ENCODE assay signal across 21 cellular contexts in the genomic region with DNA sequence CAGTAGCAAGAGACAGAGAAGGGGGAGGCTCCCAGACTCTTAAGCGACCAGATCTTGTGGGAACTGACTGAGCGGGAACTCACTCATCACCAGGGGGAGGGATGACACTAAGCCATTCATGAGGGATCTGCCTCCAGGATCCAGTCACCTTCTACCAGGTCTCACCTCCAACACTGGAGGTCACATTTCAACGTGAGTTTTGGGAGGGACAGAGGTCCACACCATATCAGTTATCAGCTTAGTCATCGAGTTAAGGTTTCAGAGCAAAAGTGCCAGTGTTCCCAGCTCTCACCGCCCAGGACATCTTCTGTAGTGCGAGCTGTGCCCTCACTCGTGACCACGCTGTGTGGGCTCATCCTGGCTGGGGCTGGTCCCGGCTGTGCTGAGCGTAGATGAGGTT.
DNase-seq lines count a peak whose midpoint lies in the region; ATAC-seq, FAIRE-seq and TF ChIP-seq lines count a peak whose summit lies in the region.
"Had no signal": no experiment of that assay in that cellular context is flagged by ENCODE, and none has a peak within 500 bp of the region (broad histone marks: within the 10 kb centered on the region; RNA-seq: fewer than 3 reads in every experiment).

No MANE protein-coding gene starts in this region.

- peaks cover 5% of the 10 kb centered on the region for H3K4me1 Mint-ChIP-seq in activated CD4-positive, alpha-beta T cell treated with anti-CD3 and anti-CD28 coated beads, Interleukin-2, amount 10 ng/mL, durations not matched to agents 7 days and 5 days
- H3K4me1 Mint-ChIP-seq in stimulated activated effector memory CD8-positive, alpha-beta T cell treated with anti-CD3 and anti-CD28 coated beads, Interleukin-12 subunit alpha, Interleukin-12 subunit beta, amount 100 ng/mL, for 72 hours: peaks cover 8% of the 10 kb centered on the region
- H3K4me1 Mint-ChIP-seq: B cell, H9 had no signal

- FAIRE-seq in kidney (lab: Jason Lieb, UNC) (no peak), HTR-8/SVneo (lab: Jason Lieb, UNC) (no peak)
- FAIRE-seq: G401.6 had no signal

- no peak for ATAC-seq in RWPE2 (ENCODE audit: low read depth)
- ATAC-seq in stimulated activated effector memory CD8-positive, alpha-beta T cell treated with anti-CD3 and anti-CD28 coated beads, Interleukin-12 subunit alpha, Interleukin-12 subunit beta, amount 100 ng/mL, for 72 hours: no peak

- peak overlapping the region; percentile 77 for H3K27ac Mint-ChIP-seq in activated CD4-positive, alpha-beta T cell treated with anti-CD3 and anti-CD28 coated beads, Interleukin-2, amount 10 ng/mL, durations not matched to agents 7 days and 5 days
- H3K27ac Mint-ChIP-seq in stimulated activated effector memory CD8-positive, alpha-beta T cell treated with anti-CD3 and anti-CD28 coated beads, Interleukin-12 subunit alpha, Interleukin-12 subunit beta, amount 100 ng/mL, for 72 hours: peak overlapping the region; percentile 46

- H3K36me3 Mint-ChIP-seq in activated CD4-positive, alpha-beta T cell treated with anti-CD3 and anti-CD28 coated beads, Interleukin-2, amount 10 ng/mL, durations not matched to agents 7 days and 5 days (ENCODE audit: low read depth): peaks cover 28% of the 10 kb centered on the region
- H3K36me3 Mint-ChIP-seq in stimulated activated effector memory CD8-positive, alpha-beta T cell treated with anti-CD3 and anti-CD28 coated beads, Interleukin-12 subunit alpha, Interleukin-12 subunit beta, amount 100 ng/mL, for 72 hours: peaks cover 10% of the 10 kb centered on the region

- H3K9ac ChIP-seq in kidney (ENCODE audit: low read length in 2 of 2): no peak overlapping the region

- TF ChIP-seq CTCF in RWPE2 (IDR thresholded peaks at IDR 0.05; ENCODE audit: poor library complexity, severe bottlenecking) (no peak), kidney (IDR thresholded peaks at IDR 0.05; ENCODE audit: borderline replicate concordance, extremely low read depth, insufficient read depth) (no peak), coronary artery (IDR thresholded peaks at IDR 0.05) (no peak)

- no peak for DNase-seq in activated CD4-positive, alpha-beta T cell treated with anti-CD3 and anti-CD28 coated beads, Interleukin-2, amount 10 ng/mL, durations not matched to agents 7 days and 5 days
- no peak for DNase-seq in activated CD4-positive, alpha-beta T cell treated with anti-CD3 and anti-CD28 coated beads, Interleukin-2, amount 50 U/mL, for 48 hours
- DNase-seq in RWPE2 (ENCODE audit: low spot score) (peak; percentile 6), kidney (peak; percentile 16), coronary artery (ENCODE audit: low spot score) (no peak), HTR-8/SVneo (ENCODE audit: insufficient read length, low spot score) (no peak), SHP77 treated with DMSO at 0.1 percent for 48 hours (lab: John Stamatoyannopoulos, UW) (no peak)
- DNase-seq in stimulated activated effector memory CD8-positive, alpha-beta T cell treated with anti-CD3 and anti-CD28 coated beads, Interleukin-12 subunit alpha, Interleukin-12 subunit beta, amount 100 ng/mL, for 72 hours (ENCODE audit: low spot score in 2 of 2): no peak
- DNase-seq: CD4-positive, CD25-positive, alpha-beta regulatory T cell; COR-L47; H9; KG1; NCI-H1105 treated with DMSO at 0.1 percent for 48 hours; NCI-H1694; NCI-H2081 treated with DMSO at 0.1 percent for 48 hours; NCI-H510A; NCI-H748 treated with DMSO at 0.1 percent for 48 hours; NK-92 treated with Interleukin-12 subunit alpha and Interleukin-12 subunit beta, amount 100 ng/mL, for 24 hours had no signal

- H3K27me3 Mint-ChIP-seq in activated CD4-positive, alpha-beta T cell treated with anti-CD3 and anti-CD28 coated beads, Interleukin-2, amount 10 ng/mL, durations not matched to agents 7 days and 5 days: no peaks in the 10 kb centered on the region
- H3K27me3 Mint-ChIP-seq: B cell; CD4-positive, CD25-positive, alpha-beta regulatory T cell had no signal

- intact Hi-C loops in kidney (cut with DNase I): no loop called here

- H3K36me3 ChIP-seq in RWPE2 (ENCODE audit: low read depth) (peaks cover 62% of the 10 kb centered on the region), kidney (ENCODE audit: control insufficient read depth in 1 of 2, insufficient read depth in 2 of 2, low read length in 2 of 2) (peaks cover 48 to 62% of the 10 kb centered on the region in 2 donors)

- H3K27me3 ChIP-seq in RWPE2 (ENCODE audit: insufficient read depth, poor library complexity, severe bottlenecking): no peaks in the 10 kb centered on the region
- H3K27me3 ChIP-seq: Peyer's patch had no signal

- H3K9me3 Mint-ChIP-seq in activated CD4-positive, alpha-beta T cell treated with anti-CD3 and anti-CD28 coated beads, Interleukin-2, amount 10 ng/mL, durations not matched to agents 7 days and 5 days: no peaks in the 10 kb centered on the region
- H3K9me3 Mint-ChIP-seq in stimulated activated effector memory CD8-positive, alpha-beta T cell treated with anti-CD3 and anti-CD28 coated beads, Interleukin-12 subunit alpha, Interleukin-12 subunit beta, amount 100 ng/mL, for 72 hours: no peaks in the 10 kb centered on the region
- H3K9me3 Mint-ChIP-seq: CD4-positive, CD25-positive, alpha-beta regulatory T cell; H9 had no signal

- H3K27ac ChIP-seq in RWPE2 (ENCODE audit: poor library complexity, severe bottlenecking) (no peak overlapping the region), kidney (ENCODE audit: low read depth in 2 of 2, low read length in 2 of 2) (no peak overlapping the region), coronary artery (no peak overlapping the region)
- H3K27ac ChIP-seq: Peyer's patch had no signal

- H3K9me3 ChIP-seq in RWPE2 (ENCODE audit: severe bottlenecking) (no peaks in the 10 kb centered on the region), kidney (ENCODE audit: control insufficient read depth in 1 of 2, low read length in 2 of 2) (no peaks in the 10 kb centered on the region)
- H3K9me3 ChIP-seq: Peyer's patch had no signal

- H3K4me3 ChIP-seq in RWPE2 (ENCODE audit: severe bottlenecking) (no peak overlapping the region), kidney (ENCODE audit: low read length in 2 of 2) (no peak overlapping the region), coronary artery (no peak overlapping the region)
- H3K4me3 ChIP-seq: Peyer's patch had no signal

- no peaks in the 10 kb centered on the region for H3K4me1 ChIP-seq in RWPE2 (ENCODE audit: insufficient read depth, poor library complexity, severe bottlenecking)
- no peaks in the 10 kb centered on the region for H3K4me1 ChIP-seq in kidney (ENCODE audit: control insufficient read depth in 1 of 2, insufficient read depth in 1 of 2, low read depth in 1 of 2, low read length in 2 of 2)
- H3K4me1 ChIP-seq: Peyer's patch had no signal

- POLR2A ChIA-PET in activated CD4-positive, alpha-beta T cell treated with anti-CD3 and anti-CD28 coated beads, Interleukin-2, amount 10 ng/mL, durations not matched to agents 7 days and 5 days (lab: Charles Lee): no interaction called here

- CTCF ChIA-PET in activated CD4-positive, alpha-beta T cell treated with anti-CD3 and anti-CD28 coated beads, Interleukin-2, amount 10 ng/mL, durations not matched to agents 7 days and 5 days (lab: Charles Lee): no interaction called here

- no peak overlapping the region for H3K4me3 Mint-ChIP-seq in activated CD4-positive, alpha-beta T cell treated with anti-CD3 and anti-CD28 coated beads, Interleukin-2, amount 10 ng/mL, durations not matched to agents 7 days and 5 days
- no peak overlapping the region for H3K4me3 Mint-ChIP-seq in stimulated activated effector memory CD8-positive, alpha-beta T cell treated with anti-CD3 and anti-CD28 coated beads, Interleukin-12 subunit alpha, Interleukin-12 subunit beta, amount 100 ng/mL, for 72 hours
- H3K4me3 Mint-ChIP-seq: B cell, H9 had no signal

Comparison
In these comparisons a context has a peak if more than half of its experiments do, and no peak if none do; other contexts are left out.
1. DNase-seq: peak in RWPE2 (single experiment) and kidney (single experiment); none in activated CD4-positive, alpha-beta T cell treated with anti-CD3 and anti-CD28 coated beads, Interleukin-2, amount 10 ng/mL, durations not matched to agents 7 days and 5 days (single experiment), activated CD4-positive, alpha-beta T cell treated with anti-CD3 and anti-CD28 coated beads, Interleukin-2, amount 50 U/mL, for 48 hours (0 of 2), stimulated activated effector memory CD8-positive, alpha-beta T cell treated with anti-CD3 and anti-CD28 coated beads, Interleukin-12 subunit alpha, Interleukin-12 subunit beta, amount 100 ng/mL, for 72 hours (0 of 2), coronary artery (single experiment), HTR-8/SVneo (single experiment) and SHP77 treated with DMSO at 0.1 percent for 48 hours (single experiment).